In the genomic region with DNA sequence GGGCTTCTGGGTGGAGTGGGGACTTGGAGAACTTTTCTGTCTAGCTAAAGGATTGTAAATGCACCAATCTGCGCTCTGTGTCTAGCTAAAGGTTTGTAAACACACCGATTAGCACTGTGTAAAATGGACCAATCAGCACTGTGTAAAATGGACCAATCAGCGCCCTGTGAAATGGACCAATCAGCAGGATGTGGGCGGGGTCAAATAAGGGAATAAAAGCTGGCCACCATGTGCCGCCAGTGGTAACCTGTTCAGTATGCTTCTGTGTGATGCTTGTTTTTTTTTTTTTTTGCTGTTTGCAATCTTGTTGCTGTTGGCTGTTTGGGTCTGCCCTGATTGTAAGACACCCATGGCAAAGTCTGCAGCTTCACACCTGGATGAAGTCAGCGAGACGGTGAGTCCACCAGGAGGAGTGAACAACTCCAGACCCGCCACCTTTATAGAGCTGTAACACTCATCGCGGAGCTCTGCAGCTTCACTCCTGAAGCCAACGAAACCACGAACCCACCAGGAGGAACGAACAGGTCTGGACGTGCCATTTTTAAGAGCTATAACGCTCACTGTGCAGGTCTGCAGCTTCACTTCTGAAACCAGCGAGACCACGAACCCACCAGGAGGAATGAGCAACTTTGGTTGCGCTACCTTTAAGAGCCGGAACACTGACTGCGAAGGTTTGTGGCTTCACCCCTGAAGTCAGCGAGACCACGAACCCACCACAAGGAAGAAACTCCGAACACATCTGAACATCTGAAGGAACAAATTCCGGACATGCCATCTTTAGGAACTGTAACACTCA, we compare ENCODE assay signal across 9 cellular contexts.
DNase-seq lines count a peak whose midpoint lies in the region; ATAC-seq lines count a peak whose summit lies in the region.
"Had no signal": no experiment of that assay in that cellular context is flagged by ENCODE, and none has a peak within 500 bp of the region (broad histone marks: within the 10 kb centered on the region; RNA-seq: fewer than 3 reads in every experiment).

No MANE protein-coding gene starts in this region.

- no peak overlapping the region for H3K4ac ChIP-seq in mesendoderm (ENCODE audit: low read depth, low read length)

- H3K18ac ChIP-seq in mesendoderm (ENCODE audit: low read length), result no peak overlapping the region

- H3K4me3 ChIP-seq in mesendoderm (ENCODE audit: low read length), result no peak overlapping the region
- H3K4me3 ChIP-seq in H7 (ENCODE audit: insufficient read depth, low read depth, low read length), result no peak overlapping the region

- H3K4me1 ChIP-seq in mesendoderm (ENCODE audit: control insufficient read depth, low read depth, low read length), result no peaks in the 10 kb centered on the region

- no peak overlapping the region for H2BK15ac ChIP-seq in mesendoderm (replicated peaks; ENCODE audit: low read depth)

- no peak overlapping the region for H3K23ac ChIP-seq in mesendoderm (ENCODE audit: low read length)

- no peak overlapping the region for H3K9ac ChIP-seq in mesendoderm (ENCODE audit: low read length)

- no peak overlapping the region for H3K56ac ChIP-seq in mesendoderm (ENCODE audit: low read length)

- no peak overlapping the region for H2BK120ac ChIP-seq in mesendoderm (ENCODE audit: low read depth, low read length)

- no peak overlapping the region for H3K4me2 ChIP-seq in mesendoderm (ENCODE audit: low read length)

- H3K27ac ChIP-seq in mesendoderm (ENCODE audit: low read depth, low read length), result no peak overlapping the region

- no CpG with 5 or more reads among the region's 24 CpGs for WGBS in mesendoderm (ENCODE audit: extremely low coverage, insufficient coverage, low lambda C conversion rate)

- H3K27me3 ChIP-seq in mesendoderm (ENCODE audit: insufficient read depth, low read length, poor library complexity) (no peaks in the 10 kb centered on the region), H7 (ENCODE audit: control insufficient read depth, insufficient read depth, low read length) (no peaks in the 10 kb centered on the region)

- H2AK5ac ChIP-seq in mesendoderm (ENCODE audit: low read length), result no peak overlapping the region

- H3K36me3 ChIP-seq in mesendoderm (ENCODE audit: control insufficient read depth, insufficient read depth, low read length) (no peaks in the 10 kb centered on the region), H7 (replicated peaks; ENCODE audit: control insufficient read depth, insufficient read depth, low read length) (no peaks in the 10 kb centered on the region)

- peak; percentile 21 to 49 for DNase-seq in activated CD4-positive, alpha-beta T cell treated with anti-CD3 and anti-CD28 coated beads, Interleukin-2, amount 50 U/mL, for 24 hours (ENCODE audit: low read depth in 1 of 2, low spot score in 1 of 2)
- peak; percentile 40 for DNase-seq in effector CD4-positive, alpha-beta T cell
- DNase-seq in stimulated activated CD8-positive, alpha-beta memory T cell treated with anti-CD3 and anti-CD28 coated beads, Interleukin-7, amount 100 ng/mL, for 24 hours (ENCODE audit: low read depth), result peak; percentile 15
- DNase-seq in mesendoderm (no peak), HK-2 (ENCODE audit: unreplicated experiment) (no peak), H7 (no peak), middle frontal gyrus (ENCODE audit: extremely low spot score, low spot score) (no peak)
- DNase-seq: cerebellar nuclear complex had no signal

- H3K79me2 ChIP-seq in mesendoderm (ENCODE audit: control insufficient read depth, insufficient read depth, low read length), result no peaks in the 10 kb centered on the region

- no peak overlapping the region for H4K8ac ChIP-seq in mesendoderm (ENCODE audit: low read depth, low read length)

- no peak overlapping the region for H2BK5ac ChIP-seq in mesendoderm (ENCODE audit: low read length)

- ATAC-seq in HG03442 (IDR thresholded peaks at IDR 0.05; ENCODE audit: unreplicated experiment), result peak; percentile 46

- H3K79me1 ChIP-seq in mesendoderm (ENCODE audit: low read length), result no peaks in the 10 kb centered on the region

- H4K5ac ChIP-seq in mesendoderm (ENCODE audit: low read length), result no peak overlapping the region

Comparison
In these comparisons a context has a peak if more than half of its experiments do, and no peak if none do; other contexts are left out.
1. DNase-seq: peak in activated CD4-positive, alpha-beta T cell treated with anti-CD3 and anti-CD28 coated beads, Interleukin-2, amount 50 U/mL, for 24 hours (2 of 2), effector CD4-positive, alpha-beta T cell (single experiment) and stimulated activated CD8-positive, alpha-beta memory T cell treated with anti-CD3 and anti-CD28 coated beads, Interleukin-7, amount 100 ng/mL, for 24 hours (single experiment); none in mesendoderm (single experiment), HK-2 (single experiment), H7 (single experiment) and middle frontal gyrus (single experiment).